17 cellular contexts compared by ENCODE assay signal in genomic region chr20:9319687-9320384, GRCh38.
A peak's percentile ranks its signal among the peaks of the same experiment; 100 is the strongest.
DNase-seq lines count a peak whose midpoint lies in the region; ATAC-seq, FAIRE-seq and TF ChIP-seq lines count a peak whose summit lies in the region.
"Had no signal": no experiment of that assay in that cellular context is flagged by ENCODE, and none has a peak within 500 bp of the region (broad histone marks: within the 10 kb centered on the region; RNA-seq: fewer than 3 reads in every experiment).

No MANE protein-coding gene starts in this region.

- no peaks in the 10 kb centered on the region for H4K20me1 ChIP-seq in K562 (replicated peaks; ENCODE audit: control insufficient read depth, insufficient read depth, low read length)

- no peak for TF ChIP-seq RAD21 in K562 (CRISPR knock-in tag; conservative IDR thresholded peaks at IDR 0.05 in 1 of 2, IDR thresholded peaks at IDR 0.05 in 1 of 2)

- peak overlapping the region; percentile 50; the same call in 1 of the 2 replicates for H2AFZ ChIP-seq in K562 (ENCODE audit: low read depth, low read length)

- TF ChIP-seq POLR2A in K562 (conservative IDR thresholded peaks at IDR 0.05): no peak

- H3K27ac ChIP-seq in K562 (ENCODE audit: extremely low read depth, low read depth, low read length): no peak overlapping the region
- peak overlapping the region; percentile 5 for H3K27ac ChIP-seq in psoas muscle
- H3K27ac ChIP-seq: tibial artery had no signal

- intact Hi-C loops in K562 (cut with micrococcal nuclease): no loop called here
- intact Hi-C loops in psoas muscle (cut with DNase I): no loop called here

- no peaks in the 10 kb centered on the region for H3K27me3 ChIP-seq in K562 (ENCODE audit: control insufficient read depth in 2 of 2, insufficient read depth in 2 of 2, low read length in 2 of 2)
- no peaks in the 10 kb centered on the region for H3K27me3 ChIP-seq in psoas muscle (ENCODE audit: insufficient read depth in 3 of 3, low read length in 2 of 3)
- H3K27me3 ChIP-seq: tibial artery had no signal

- H3K36me3 ChIP-seq in K562 (ENCODE audit: control insufficient read depth, insufficient read depth, low read length): no peaks in the 10 kb centered on the region
- no peaks in the 10 kb centered on the region for H3K36me3 ChIP-seq in psoas muscle (ENCODE audit: insufficient read depth in 1 of 2, low read depth in 1 of 2)
- H3K36me3 ChIP-seq: HAP-1, tibial artery had no signal

- ATAC-seq in K562: peak; percentile 40; the same call in 1 of the 3 replicates
- peak in 3 of 4 donors; percentile 70 to 76 (median 70) for ATAC-seq in psoas muscle
- ATAC-seq: HepG2 had no signal

- WGBS in K562 (ENCODE audit: insufficient coverage, low coverage, missing lambda C conversion rate): 16% methylated on average over 7 of the region's 7 CpGs
- WGBS in psoas muscle, 3 donors: 46 to 61% (median 50%) methylated on average over 7 of the region's 7 CpGs

- H3K4me3 ChIP-seq in K562 (no peak overlapping the region), psoas muscle (no peak overlapping the region)
- H3K4me3 ChIP-seq: HAP-1, skin epidermis, tibial artery had no signal

- H3K4me1 ChIP-seq in K562 (replicated peaks in 1 of 2; ENCODE audit: control insufficient read depth in 2 of 2, insufficient read depth in 2 of 2, low read length in 2 of 2) (peaks cover 0 to 4% of the 10 kb centered on the region in 2 experiments; a peak in 2 of 5 replicates), psoas muscle (no peaks in the 10 kb centered on the region)

- H3K9ac ChIP-seq in K562 (ENCODE audit: insufficient read depth in 1 of 2, low read depth in 2 of 2, low read length in 2 of 2): no peak overlapping the region

- peak; percentile 22 for DNase-seq in DMS153 (lab: John Stamatoyannopoulos, UW)
- DNase-seq in DMS153 treated with DMSO at 0.1 percent for 48 hours (lab: John Stamatoyannopoulos, UW; ENCODE audit: unreplicated experiment): no peak
- peak; percentile 84 for DNase-seq in MV-4-11 (lab: John Stamatoyannopoulos, UW)
- DNase-seq in K562 (ENCODE audit: extremely low read depth in 1 of 4, low spot score in 3 of 4): peak in 1 of 4 experiments; percentile 42
- no peak for DNase-seq in psoas muscle
- DNase-seq in NCI-H82 treated with DMSO at 0.1 percent for 48 hours (lab: John Stamatoyannopoulos, UW; ENCODE audit: unreplicated experiment): no peak
- no peak for DNase-seq in nucleus accumbens (lab: John Stamatoyannopoulos, UW)
- DNase-seq in NCI-H1048 (lab: John Stamatoyannopoulos, UW): no peak
- DNase-seq: 8988T, islet precursor cell, NCI-H2029, nephron progenitor cell, T1000, tibial artery had no signal

- TF ChIP-seq EP300 in K562 (IDR thresholded peaks at IDR 0.05; ENCODE audit: low read length): no peak

- no peaks in the 10 kb centered on the region for H3K9me1 ChIP-seq in K562 (ENCODE audit: control insufficient read depth, insufficient read depth, low read length)

- FAIRE-seq in K562 (lab: Jason Lieb, UNC): no peak
- FAIRE-seq: HepG2 had no signal

- TF ChIP-seq CTCF in K562 (IDR thresholded peaks at IDR 0.05 in 2 of 3, conservative IDR thresholded peaks at IDR 0.05 in 1 of 3; ENCODE audit: insufficient read depth in 2 of 3, low read depth in 1 of 3, low read length in 3 of 3) (no peak), psoas muscle (IDR thresholded peaks at IDR 0.05) (no peak)

- CTCF ChIA-PET in K562 (lab: Yijun Ruan, JAX; ENCODE audit: low intra/inter-chr PET ratio): no interaction called here

- H3K79me2 ChIP-seq in K562 (ENCODE audit: control insufficient read depth, insufficient read depth, low read length): no peaks in the 10 kb centered on the region

- POLR2A ChIA-PET in K562 (lab: Yijun Ruan, JAX): interaction anchor here (0.7 to 1.2 kb wide), 2 partner anchors 11 to 448 kb away, joined by 3 read pairs; no protein-coding TSS in a partner anchor

- H3K4me2 ChIP-seq in K562 (ENCODE audit: insufficient read depth, low read length): peak overlapping the region; percentile 18; the same call in 1 of the 2 replicates

- H3K9me3 ChIP-seq in K562 (replicated peaks; ENCODE audit: control insufficient read depth, insufficient read depth, low read depth, low read length) (no peaks in the 10 kb centered on the region), psoas muscle (no peaks in the 10 kb centered on the region)
- H3K9me3 ChIP-seq: HAP-1, tibial artery had no signal

- in situ Hi-C loops in K562 (cut with MboI): no loop called here

- BruUV-seq in K562 (replicated peaks; lab: Mats Ljungman, UMichigan): no TSS peak

TF ChIP-seq in K562, 482 proteins besides CTCF, POLR2A, EP300 and RAD21 (continues in another document):
- TF ChIP-seq NCOA6 (IDR thresholded peaks at IDR 0.05) (no peak), ZNF592 (IDR thresholded peaks at IDR 0.05) (no peak), ZNF143 (CRISPR knock-in tag; IDR thresholded peaks at IDR 0.05) (no peak), MYBL2 (IDR thresholded peaks at IDR 0.05; ENCODE audit: low read depth) (no peak), MYBL2 (CRISPR knock-in tag; IDR thresholded peaks at IDR 0.05; ENCODE audit: borderline replicate concordance) (no peak), LARP7 (IDR thresholded peaks at IDR 0.05) (no peak), PCBP1 (IDR thresholded peaks at IDR 0.05; ENCODE audit: low read depth, low read length, poor library complexity, severe bottlenecking) (no peak), BCOR (IDR thresholded peaks at IDR 0.05) (no peak), KAT8 (IDR thresholded peaks at IDR 0.05; ENCODE audit: low read depth) (no peak), STAT5A (IDR thresholded peaks at IDR 0.05; ENCODE audit: borderline replicate concordance, low read length) (peak; percentile 66; the same call in 1 of the 2 replicates), PBX2 (CRISPR knock-in tag; IDR thresholded peaks at IDR 0.05; ENCODE audit: low read depth) (no peak), PBX2 (tag; conservative IDR thresholded peaks at IDR 0.05; ENCODE audit: low read depth) (peak; percentile 12; the same call in 1 of the 2 replicates), DLX4 (CRISPR knock-in tag; IDR thresholded peaks at IDR 0.05) (no peak), SREBF1 (IDR thresholded peaks at IDR 0.05; ENCODE audit: borderline replicate concordance, low read depth, low read length) (no peak), TCF7L2 (IDR thresholded peaks at IDR 0.05; ENCODE audit: low read depth, low read length) (no peak), YY1 (IDR thresholded peaks at IDR 0.05; ENCODE audit: borderline replicate concordance in 1 of 3, control insufficient read depth in 1 of 3, extremely low read depth in 1 of 3, insufficient read depth in 3 of 3, insufficient read length in 1 of 3, insufficient replicate concordance in 2 of 3, low read depth in 1 of 3, low read length in 2 of 3) (no peak), SIN3B (IDR thresholded peaks at IDR 0.05; ENCODE audit: low read depth) (no peak)

Comparison
In these comparisons a context has a peak if more than half of its experiments do, and no peak if none do; other contexts are left out.
1. DNase-seq: peak in DMS153 (single experiment) and MV-4-11 (single experiment); none in DMS153 treated with DMSO at 0.1 percent for 48 hours (single experiment), psoas muscle (0 of 2), NCI-H82 treated with DMSO at 0.1 percent for 48 hours (single experiment), nucleus accumbens (0 of 56) and NCI-H1048 (single experiment).